1 cellular context compared by ENCODE assay signal in the genomic region with DNA sequence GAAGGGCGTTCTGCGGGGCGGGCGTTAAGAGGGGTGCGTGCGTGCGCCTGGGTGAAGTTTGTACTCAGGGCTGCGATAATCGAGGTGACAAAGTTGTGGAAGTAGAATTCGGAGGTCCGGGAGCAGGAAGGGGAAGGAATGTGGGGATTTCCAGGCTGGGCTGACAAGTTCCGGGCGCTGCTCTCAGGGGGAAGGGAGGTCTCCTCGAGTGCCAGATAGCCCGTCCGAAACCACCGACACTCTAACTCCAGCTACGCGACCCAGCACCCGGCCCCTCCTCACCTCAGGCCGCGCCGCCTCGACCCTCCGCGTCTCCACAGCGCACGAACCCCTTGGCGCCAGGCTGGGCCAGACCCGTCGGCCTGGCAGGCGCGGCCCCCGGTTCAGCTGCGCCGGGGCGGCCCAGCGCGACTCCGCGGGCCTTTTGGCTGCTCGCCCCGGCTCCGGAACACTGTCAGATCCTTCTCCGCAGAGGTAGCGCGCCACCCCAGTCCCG.
A peak's percentile ranks its signal among the peaks of the same experiment; 100 is the strongest.
TF ChIP-seq lines count a peak whose summit lies in the region.

Gene IL6ST, minus strand, starts transcription at position 462 of the 496 bp plus-strand sequence. CDS start 18,685 bp downstream, outside the sequence.

TF ChIP-seq in H1, 55 proteins besides CTCF, POLR2A, EP300 and RAD21:
- TF ChIP-seq TBP (IDR thresholded peaks at IDR 0.05; ENCODE audit: low read depth, low read length) = no peak
- no peak for TF ChIP-seq CREB1 (IDR thresholded peaks at IDR 0.05)
- peak; percentile 90 for TF ChIP-seq KDM4A (IDR thresholded peaks at IDR 0.05; ENCODE audit: low read depth, low read length, severe bottlenecking)
- TF ChIP-seq, protein P1, sequence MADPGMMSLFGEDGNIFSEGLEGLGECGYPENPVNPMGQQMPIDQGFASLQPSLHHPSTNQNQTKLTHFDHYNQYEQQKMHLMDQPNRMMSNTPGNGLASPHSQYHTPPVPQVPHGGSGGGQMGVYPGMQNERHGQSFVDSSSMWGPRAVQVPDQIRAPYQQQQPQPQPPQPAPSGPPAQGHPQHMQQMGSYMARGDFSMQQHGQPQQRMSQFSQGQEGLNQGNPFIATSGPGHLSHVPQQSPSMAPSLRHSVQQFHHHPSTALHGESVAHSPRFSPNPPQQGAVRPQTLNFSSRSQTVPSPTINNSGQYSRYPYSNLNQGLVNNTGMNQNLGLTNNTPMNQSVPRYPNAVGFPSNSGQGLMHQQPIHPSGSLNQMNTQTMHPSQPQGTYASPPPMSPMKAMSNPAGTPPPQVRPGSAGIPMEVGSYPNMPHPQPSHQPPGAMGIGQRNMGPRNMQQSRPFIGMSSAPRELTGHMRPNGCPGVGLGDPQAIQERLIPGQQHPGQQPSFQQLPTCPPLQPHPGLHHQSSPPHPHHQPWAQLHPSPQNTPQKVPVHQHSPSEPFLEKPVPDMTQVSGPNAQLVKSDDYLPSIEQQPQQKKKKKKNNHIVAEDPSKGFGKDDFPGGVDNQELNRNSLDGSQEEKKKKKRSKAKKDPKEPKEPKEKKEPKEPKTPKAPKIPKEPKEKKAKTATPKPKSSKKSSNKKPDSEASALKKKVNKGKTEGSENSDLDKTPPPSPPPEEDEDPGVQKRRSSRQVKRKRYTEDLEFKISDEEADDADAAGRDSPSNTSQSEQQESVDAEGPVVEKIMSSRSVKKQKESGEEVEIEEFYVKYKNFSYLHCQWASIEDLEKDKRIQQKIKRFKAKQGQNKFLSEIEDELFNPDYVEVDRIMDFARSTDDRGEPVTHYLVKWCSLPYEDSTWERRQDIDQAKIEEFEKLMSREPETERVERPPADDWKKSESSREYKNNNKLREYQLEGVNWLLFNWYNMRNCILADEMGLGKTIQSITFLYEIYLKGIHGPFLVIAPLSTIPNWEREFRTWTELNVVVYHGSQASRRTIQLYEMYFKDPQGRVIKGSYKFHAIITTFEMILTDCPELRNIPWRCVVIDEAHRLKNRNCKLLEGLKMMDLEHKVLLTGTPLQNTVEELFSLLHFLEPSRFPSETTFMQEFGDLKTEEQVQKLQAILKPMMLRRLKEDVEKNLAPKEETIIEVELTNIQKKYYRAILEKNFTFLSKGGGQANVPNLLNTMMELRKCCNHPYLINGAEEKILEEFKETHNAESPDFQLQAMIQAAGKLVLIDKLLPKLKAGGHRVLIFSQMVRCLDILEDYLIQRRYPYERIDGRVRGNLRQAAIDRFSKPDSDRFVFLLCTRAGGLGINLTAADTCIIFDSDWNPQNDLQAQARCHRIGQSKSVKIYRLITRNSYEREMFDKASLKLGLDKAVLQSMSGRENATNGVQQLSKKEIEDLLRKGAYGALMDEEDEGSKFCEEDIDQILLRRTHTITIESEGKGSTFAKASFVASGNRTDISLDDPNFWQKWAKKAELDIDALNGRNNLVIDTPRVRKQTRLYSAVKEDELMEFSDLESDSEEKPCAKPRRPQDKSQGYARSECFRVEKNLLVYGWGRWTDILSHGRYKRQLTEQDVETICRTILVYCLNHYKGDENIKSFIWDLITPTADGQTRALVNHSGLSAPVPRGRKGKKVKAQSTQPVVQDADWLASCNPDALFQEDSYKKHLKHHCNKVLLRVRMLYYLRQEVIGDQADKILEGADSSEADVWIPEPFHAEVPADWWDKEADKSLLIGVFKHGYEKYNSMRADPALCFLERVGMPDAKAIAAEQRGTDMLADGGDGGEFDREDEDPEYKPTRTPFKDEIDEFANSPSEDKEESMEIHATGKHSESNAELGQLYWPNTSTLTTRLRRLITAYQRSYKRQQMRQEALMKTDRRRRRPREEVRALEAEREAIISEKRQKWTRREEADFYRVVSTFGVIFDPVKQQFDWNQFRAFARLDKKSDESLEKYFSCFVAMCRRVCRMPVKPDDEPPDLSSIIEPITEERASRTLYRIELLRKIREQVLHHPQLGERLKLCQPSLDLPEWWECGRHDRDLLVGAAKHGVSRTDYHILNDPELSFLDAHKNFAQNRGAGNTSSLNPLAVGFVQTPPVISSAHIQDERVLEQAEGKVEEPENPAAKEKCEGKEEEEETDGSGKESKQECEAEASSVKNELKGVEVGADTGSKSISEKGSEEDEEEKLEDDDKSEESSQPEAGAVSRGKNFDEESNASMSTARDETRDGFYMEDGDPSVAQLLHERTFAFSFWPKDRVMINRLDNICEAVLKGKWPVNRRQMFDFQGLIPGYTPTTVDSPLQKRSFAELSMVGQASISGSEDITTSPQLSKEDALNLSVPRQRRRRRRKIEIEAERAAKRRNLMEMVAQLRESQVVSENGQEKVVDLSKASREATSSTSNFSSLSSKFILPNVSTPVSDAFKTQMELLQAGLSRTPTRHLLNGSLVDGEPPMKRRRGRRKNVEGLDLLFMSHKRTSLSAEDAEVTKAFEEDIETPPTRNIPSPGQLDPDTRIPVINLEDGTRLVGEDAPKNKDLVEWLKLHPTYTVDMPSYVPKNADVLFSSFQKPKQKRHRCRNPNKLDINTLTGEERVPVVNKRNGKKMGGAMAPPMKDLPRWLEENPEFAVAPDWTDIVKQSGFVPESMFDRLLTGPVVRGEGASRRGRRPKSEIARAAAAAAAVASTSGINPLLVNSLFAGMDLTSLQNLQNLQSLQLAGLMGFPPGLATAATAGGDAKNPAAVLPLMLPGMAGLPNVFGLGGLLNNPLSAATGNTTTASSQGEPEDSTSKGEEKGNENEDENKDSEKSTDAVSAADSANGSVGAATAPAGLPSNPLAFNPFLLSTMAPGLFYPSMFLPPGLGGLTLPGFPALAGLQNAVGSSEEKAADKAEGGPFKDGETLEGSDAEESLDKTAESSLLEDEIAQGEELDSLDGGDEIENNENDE (IDR thresholded peaks at IDR 0.05; ENCODE audit: insufficient replicate concordance, low read length) = no peak
- peak; percentile 73 for TF ChIP-seq TAF1 (IDR thresholded peaks at IDR 0.05; ENCODE audit: low read depth, low read length)
- TF ChIP-seq, protein P2, sequence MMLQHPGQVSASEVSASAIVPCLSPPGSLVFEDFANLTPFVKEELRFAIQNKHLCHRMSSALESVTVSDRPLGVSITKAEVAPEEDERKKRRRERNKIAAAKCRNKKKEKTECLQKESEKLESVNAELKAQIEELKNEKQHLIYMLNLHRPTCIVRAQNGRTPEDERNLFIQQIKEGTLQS (IDR thresholded peaks at IDR 0.05; ENCODE audit: insufficient read depth, low read depth, low read length) = no peak
- TF ChIP-seq SP1 (IDR thresholded peaks at IDR 0.05; ENCODE audit: low read depth, low read length) = no peak
- no peak for TF ChIP-seq SUZ12 (IDR thresholded peaks at IDR 0.05; ENCODE audit: low read length)
- TF ChIP-seq POU5F1 (IDR thresholded peaks at IDR 0.05; ENCODE audit: low read depth, low read length) = no peak
- TF ChIP-seq, protein P3, sequence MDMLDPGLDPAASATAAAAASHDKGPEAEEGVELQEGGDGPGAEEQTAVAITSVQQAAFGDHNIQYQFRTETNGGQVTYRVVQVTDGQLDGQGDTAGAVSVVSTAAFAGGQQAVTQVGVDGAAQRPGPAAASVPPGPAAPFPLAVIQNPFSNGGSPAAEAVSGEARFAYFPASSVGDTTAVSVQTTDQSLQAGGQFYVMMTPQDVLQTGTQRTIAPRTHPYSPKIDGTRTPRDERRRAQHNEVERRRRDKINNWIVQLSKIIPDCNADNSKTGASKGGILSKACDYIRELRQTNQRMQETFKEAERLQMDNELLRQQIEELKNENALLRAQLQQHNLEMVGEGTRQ (IDR thresholded peaks at IDR 0.05; ENCODE audit: low read length) = no peak
- no peak for TF ChIP-seq CBX8 (IDR thresholded peaks at IDR 0.05; ENCODE audit: borderline replicate concordance, low read depth, low read length)
- TF ChIP-seq HDAC6 (IDR thresholded peaks at IDR 0.05; ENCODE audit: low read depth, low read length) = no peak
- TF ChIP-seq GABPA (IDR thresholded peaks at IDR 0.05; ENCODE audit: borderline replicate concordance, insufficient read depth, low read length) = no peak
- no peak for TF ChIP-seq CEBPB (IDR thresholded peaks at IDR 0.05; ENCODE audit: low read depth, low read length)
- TF ChIP-seq EGR1 (IDR thresholded peaks at IDR 0.05; ENCODE audit: borderline replicate concordance, low read depth, low read length) = no peak
- TF ChIP-seq RNF2 (IDR thresholded peaks at IDR 0.05; ENCODE audit: borderline replicate concordance, low read depth, low read length, missing control alignments, poor library complexity, severe bottlenecking) = no peak
- no peak for TF ChIP-seq KDM1A (IDR thresholded peaks at IDR 0.05; ENCODE audit: borderline replicate concordance, low read length)
- no peak for TF ChIP-seq KDM5A (IDR thresholded peaks at IDR 0.05; ENCODE audit: low read length)
- no peak for TF ChIP-seq TAF7 (optimal IDR thresholded peaks at IDR 0.05; ENCODE audit: borderline replicate concordance, low read depth, low read length)
- no peak for TF ChIP-seq SIRT6 (IDR thresholded peaks at IDR 0.05; ENCODE audit: low read length)
- TF ChIP-seq, protein P4, sequence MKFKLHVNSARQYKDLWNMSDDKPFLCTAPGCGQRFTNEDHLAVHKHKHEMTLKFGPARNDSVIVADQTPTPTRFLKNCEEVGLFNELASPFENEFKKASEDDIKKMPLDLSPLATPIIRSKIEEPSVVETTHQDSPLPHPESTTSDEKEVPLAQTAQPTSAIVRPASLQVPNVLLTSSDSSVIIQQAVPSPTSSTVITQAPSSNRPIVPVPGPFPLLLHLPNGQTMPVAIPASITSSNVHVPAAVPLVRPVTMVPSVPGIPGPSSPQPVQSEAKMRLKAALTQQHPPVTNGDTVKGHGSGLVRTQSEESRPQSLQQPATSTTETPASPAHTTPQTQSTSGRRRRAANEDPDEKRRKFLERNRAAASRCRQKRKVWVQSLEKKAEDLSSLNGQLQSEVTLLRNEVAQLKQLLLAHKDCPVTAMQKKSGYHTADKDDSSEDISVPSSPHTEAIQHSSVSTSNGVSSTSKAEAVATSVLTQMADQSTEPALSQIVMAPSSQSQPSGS (IDR thresholded peaks at IDR 0.05; ENCODE audit: low read length) = no peak
- TF ChIP-seq MAFK (IDR thresholded peaks at IDR 0.05; ENCODE audit: low read depth, low read length) = no peak
- TF ChIP-seq SP2 (IDR thresholded peaks at IDR 0.05; ENCODE audit: low read length) = no peak
- no peak for TF ChIP-seq CHD1 (IDR thresholded peaks at IDR 0.05; ENCODE audit: low read depth, low read length)
- TF ChIP-seq CBX5 (IDR thresholded peaks at IDR 0.05; ENCODE audit: low read depth, low read length) = no peak
- TF ChIP-seq BRCA1 (IDR thresholded peaks at IDR 0.05; ENCODE audit: low read depth, low read length) = no peak
- 0 out of 2 replicates have a peak, but pooled peaks have one; percentile 6 for TF ChIP-seq MAX (IDR thresholded peaks at IDR 0.05)
- TF ChIP-seq NRF1 (IDR thresholded peaks at IDR 0.05; ENCODE audit: low read depth, low read length) = no peak
- no peak for TF ChIP-seq JUN (IDR thresholded peaks at IDR 0.05; ENCODE audit: low read depth, low read length)
- TF ChIP-seq RFX5 (IDR thresholded peaks at IDR 0.05; ENCODE audit: borderline replicate concordance, low read depth, low read length) = no peak
- peak; percentile 71 to 88; a peak in 3 of 4 replicates for TF ChIP-seq SIN3A (conservative IDR thresholded peaks at IDR 0.05 in 1 of 2, IDR thresholded peaks at IDR 0.05 in 1 of 2; ENCODE audit: low read depth in 1 of 2, low read length in 2 of 2)
- no peak for TF ChIP-seq SP4 (IDR thresholded peaks at IDR 0.05; ENCODE audit: low read length)
- TF ChIP-seq BACH1 (IDR thresholded peaks at IDR 0.05; ENCODE audit: low read length) = no peak
- TF ChIP-seq GTF2F1 (IDR thresholded peaks at IDR 0.05; ENCODE audit: borderline replicate concordance, low read depth, low read length) = no peak
- TF ChIP-seq PHF8 (conservative IDR thresholded peaks at IDR 0.05; ENCODE audit: low read depth, low read length) = peak; percentile 64
- no peak for TF ChIP-seq CHD2 (IDR thresholded peaks at IDR 0.05; ENCODE audit: low read length)
- no peak for TF ChIP-seq ZNF274 (IDR thresholded peaks at IDR 0.05; ENCODE audit: borderline replicate concordance, extremely low read depth, low read length)
- TF ChIP-seq ASH2L (IDR thresholded peaks at IDR 0.05; ENCODE audit: low read length) = peak; percentile 95
- TF ChIP-seq HDAC2 (IDR thresholded peaks at IDR 0.05; ENCODE audit: borderline replicate concordance in 1 of 2, low read depth in 2 of 2, low read length in 2 of 2) = no peak
- TF ChIP-seq RBBP5 (IDR thresholded peaks at IDR 0.05; ENCODE audit: borderline replicate concordance, low read depth, low read length) = peak; percentile 64; the same call in 1 of the 2 replicates
- no peak for TF ChIP-seq RXRA (IDR thresholded peaks at IDR 0.05; ENCODE audit: insufficient read depth, low read depth, low read length)
- TF ChIP-seq FOSL1 (IDR thresholded peaks at IDR 0.05; ENCODE audit: insufficient read depth, low read depth, low read length) = no peak
- peak; percentile 74 for TF ChIP-seq SAP30 (IDR thresholded peaks at IDR 0.05; ENCODE audit: insufficient read depth, insufficient replicate concordance, low read length)
- no peak for TF ChIP-seq SIX5 (IDR thresholded peaks at IDR 0.05; ENCODE audit: low read depth, low read length)
- peak; percentile 39 for TF ChIP-seq POLR2AphosphoS5 (IDR thresholded peaks at IDR 0.05; ENCODE audit: low read depth, low read length)
- no peak for TF ChIP-seq EZH2 (IDR thresholded peaks at IDR 0.05; ENCODE audit: low read depth, low read length, severe bottlenecking)
- no peak for TF ChIP-seq CTBP2 (IDR thresholded peaks at IDR 0.05; ENCODE audit: borderline replicate concordance, insufficient read depth, insufficient read length, low read length)
- no peak for TF ChIP-seq YY1 (IDR thresholded peaks at IDR 0.05; ENCODE audit: low read depth, low read length)
- no peak for TF ChIP-seq BCL11A (IDR thresholded peaks at IDR 0.05; ENCODE audit: low read depth in 2 of 2, low read length in 2 of 2)
- no peak for TF ChIP-seq TCF12 (IDR thresholded peaks at IDR 0.05; ENCODE audit: low read depth, low read length)
- TF ChIP-seq JUND (IDR thresholded peaks at IDR 0.05; ENCODE audit: low read length) = no peak
- no peak for TF ChIP-seq SRF (IDR thresholded peaks at IDR 0.05; ENCODE audit: low read depth, low read length)
- TF ChIP-seq, protein P5, sequence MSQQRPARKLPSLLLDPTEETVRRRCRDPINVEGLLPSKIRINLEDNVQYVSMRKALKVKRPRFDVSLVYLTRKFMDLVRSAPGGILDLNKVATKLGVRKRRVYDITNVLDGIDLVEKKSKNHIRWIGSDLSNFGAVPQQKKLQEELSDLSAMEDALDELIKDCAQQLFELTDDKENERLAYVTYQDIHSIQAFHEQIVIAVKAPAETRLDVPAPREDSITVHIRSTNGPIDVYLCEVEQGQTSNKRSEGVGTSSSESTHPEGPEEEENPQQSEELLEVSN (IDR thresholded peaks at IDR 0.05) = peak; percentile 14; the same call in 1 of the 2 replicates
- TF ChIP-seq TEAD4 (IDR thresholded peaks at IDR 0.05; ENCODE audit: low read depth, low read length) = peak; percentile 69
- no peak for TF ChIP-seq NANOG (IDR thresholded peaks at IDR 0.05; ENCODE audit: insufficient read depth, low read depth, low read length, poor library complexity, severe bottlenecking)
